In genomic region chr11:86143429-86144030, GRCh38 we compare ENCODE assay signal across 12 cellular contexts.
DNase-seq lines count a peak whose midpoint lies in the region; ATAC-seq and TF ChIP-seq lines count a peak whose summit lies in the region.
"Had no signal": no experiment of that assay in that cellular context is flagged by ENCODE, and none has a peak within 500 bp of the region (broad histone marks: within the 10 kb centered on the region; RNA-seq: fewer than 3 reads in every experiment).

No MANE protein-coding gene starts in this region.

- POLR2A ChIA-PET in activated CD8-positive, alpha-beta T cell treated with anti-CD3 and anti-CD28 coated beads for 36 hours (lab: Charles Lee): no interaction called here

- intact Hi-C loops in activated CD8-positive, alpha-beta T cell treated with anti-CD3 and anti-CD28 coated beads for 36 hours (cut with micrococcal nuclease): no loop called here
- intact Hi-C loops in spleen (cut with DNase I; ENCODE audit: low total_unique reads): no loop called here
- intact Hi-C loops in Calu3 (cut with micrococcal nuclease; ENCODE audit: unreplicated experiment): no loop called here

- H3K36me3 Mint-ChIP-seq in activated T-cell treated with anti-CD3 and anti-CD28 coated beads, Interleukin-2, amount 50 U/mL, for 72 hours (ENCODE audit: insufficient read depth in 2 of 2): no peaks in the 10 kb centered on the region
- H3K36me3 Mint-ChIP-seq in activated CD8-positive, alpha-beta T cell treated with anti-CD3 and anti-CD28 coated beads for 36 hours (ENCODE audit: low read depth): no peaks in the 10 kb centered on the region
- H3K36me3 Mint-ChIP-seq in Calu3 (ENCODE audit: insufficient read depth, unreplicated experiment): no peaks in the 10 kb centered on the region

- peak overlapping the region in 1 of 2 donors; percentile 36 for H3K4me3 Mint-ChIP-seq in activated T-cell treated with anti-CD3 and anti-CD28 coated beads, Interleukin-2, amount 50 U/mL, for 72 hours
- no peak overlapping the region for H3K4me3 Mint-ChIP-seq in activated CD8-positive, alpha-beta T cell treated with anti-CD3 and anti-CD28 coated beads for 36 hours
- no peak overlapping the region for H3K4me3 Mint-ChIP-seq in Calu3 (ENCODE audit: low read depth, unreplicated experiment)

- H3K36me3 ChIP-seq in spleen: no peaks in the 10 kb centered on the region
- H3K36me3 ChIP-seq: gastrocnemius medialis had no signal

- no peak overlapping the region for H3K27ac Mint-ChIP-seq in activated T-cell treated with anti-CD3 and anti-CD28 coated beads, Interleukin-2, amount 50 U/mL, for 72 hours
- H3K27ac Mint-ChIP-seq in activated CD8-positive, alpha-beta T cell treated with anti-CD3 and anti-CD28 coated beads for 36 hours: peak overlapping the region; percentile 10
- no peak overlapping the region for H3K27ac Mint-ChIP-seq in Calu3 (ENCODE audit: unreplicated experiment)

- peak overlapping the region in 7 of 8 donors; percentile 58 to 92 (median 84) for H3K27ac ChIP-seq in spleen
- H3K27ac ChIP-seq: gastrocnemius medialis had no signal

- TF ChIP-seq CTCF in activated CD8-positive, alpha-beta T cell treated with anti-CD3 and anti-CD28 coated beads for 36 hours (IDR thresholded peaks at IDR 0.05): no peak
- TF ChIP-seq CTCF in spleen (IDR thresholded peaks at IDR 0.05 in 8 of 11, conservative IDR thresholded peaks at IDR 0.05 in 3 of 11) (no peak), Calu3 (IDR thresholded peaks at IDR 0.05; ENCODE audit: unreplicated experiment) (no peak)

- CTCF ChIA-PET in activated CD8-positive, alpha-beta T cell treated with anti-CD3 and anti-CD28 coated beads for 36 hours (lab: Charles Lee): no interaction called here
- CTCF ChIA-PET in Calu3 (lab: Charles Lee): no interaction called here

- peak; percentile 32 to 64 for ATAC-seq in activated T-cell treated with anti-CD3 and anti-CD28 coated beads, Interleukin-2, amount 50 U/mL, for 72 hours (replicated peaks in 1 of 2)
- ATAC-seq in HG03432 (IDR thresholded peaks at IDR 0.05; ENCODE audit: unreplicated experiment): peak; percentile 37
- ATAC-seq in activated CD8-positive, alpha-beta T cell treated with anti-CD3 and anti-CD28 coated beads for 36 hours: peak; percentile 50
- ATAC-seq in HG03095 (IDR thresholded peaks at IDR 0.05; ENCODE audit: unreplicated experiment): no peak
- ATAC-seq in HG03196 (IDR thresholded peaks at IDR 0.05; ENCODE audit: unreplicated experiment): no peak
- ATAC-seq: gastrocnemius medialis had no signal

- H3K27me3 Mint-ChIP-seq in activated T-cell treated with anti-CD3 and anti-CD28 coated beads, Interleukin-2, amount 50 U/mL, for 72 hours (ENCODE audit: low read depth): peaks cover 6% of the 10 kb centered on the region
- H3K27me3 Mint-ChIP-seq in activated CD8-positive, alpha-beta T cell treated with anti-CD3 and anti-CD28 coated beads for 36 hours: no peaks in the 10 kb centered on the region
- no peaks in the 10 kb centered on the region for H3K27me3 Mint-ChIP-seq in Calu3 (ENCODE audit: unreplicated experiment)

- peaks cover 0 to 3% of the 10 kb centered on the region in 2 donors for H3K9me3 Mint-ChIP-seq in activated T-cell treated with anti-CD3 and anti-CD28 coated beads, Interleukin-2, amount 50 U/mL, for 72 hours
- no peaks in the 10 kb centered on the region for H3K9me3 Mint-ChIP-seq in activated CD8-positive, alpha-beta T cell treated with anti-CD3 and anti-CD28 coated beads for 36 hours
- H3K9me3 Mint-ChIP-seq in Calu3 (ENCODE audit: low read depth, unreplicated experiment): no peaks in the 10 kb centered on the region

- WGBS in spleen, 5 donors: 53 to 68% (median 58%) methylated on average over 4 of the region's 4 CpGs

- H3K4me1 Mint-ChIP-seq in activated T-cell treated with anti-CD3 and anti-CD28 coated beads, Interleukin-2, amount 50 U/mL, for 72 hours (ENCODE audit: low read depth): peaks cover 63% of the 10 kb centered on the region
- H3K4me1 Mint-ChIP-seq in activated CD8-positive, alpha-beta T cell treated with anti-CD3 and anti-CD28 coated beads for 36 hours (ENCODE audit: low read depth): peaks cover 33% of the 10 kb centered on the region
- peaks cover 28% of the 10 kb centered on the region for H3K4me1 Mint-ChIP-seq in Calu3 (ENCODE audit: low read depth, unreplicated experiment)

- H3K4me3 ChIP-seq in spleen: peak overlapping the region in 1 of 8 donors; percentile 53
- H3K4me3 ChIP-seq: gastrocnemius medialis, skin epidermis had no signal

- H3K9me3 ChIP-seq in spleen: no peaks in the 10 kb centered on the region
- H3K9me3 ChIP-seq: gastrocnemius medialis had no signal

- no peaks in the 10 kb centered on the region for H3K27me3 ChIP-seq in spleen (replicated peaks in 1 of 7)
- H3K27me3 ChIP-seq: gastrocnemius medialis had no signal

- DNase-seq in activated T-cell treated with anti-CD3 and anti-CD28 coated beads, Interleukin-2, amount 50 U/mL, for 72 hours: peak; percentile 10 to 31
- DNase-seq in activated T-cell treated with anti-CD3 and anti-CD28 coated beads for 4 hours (no peak), spleen (no peak), Calu3 (no peak)
- DNase-seq in activated CD8-positive, alpha-beta T cell treated with anti-CD3 and anti-CD28 coated beads for 36 hours: peak; percentile 23
- DNase-seq: activated effector memory CD4-positive, alpha-beta T cell treated with anti-CD3 and anti-CD28 coated beads, Interleukin-2, amount 50 U/mL, for 16 hours; gastrocnemius medialis; NCI-H510A had no signal

- no TSS peak for BruUV-seq in Calu3 (replicated peaks; lab: Mats Ljungman, UMichigan)

- TF ChIP-seq POLR2A in spleen (IDR thresholded peaks at IDR 0.05): no peak

- peaks cover 9 to 70% (median 37%) of the 10 kb centered on the region in 6 donors for H3K4me1 ChIP-seq in spleen
- H3K4me1 ChIP-seq: gastrocnemius medialis had no signal

Comparison
In these comparisons a context has a peak if more than half of its experiments do, and no peak if none do; other contexts are left out.
1. DNase-seq: peak in activated T-cell treated with anti-CD3 and anti-CD28 coated beads, Interleukin-2, amount 50 U/mL, for 72 hours (2 of 2) and activated CD8-positive, alpha-beta T cell treated with anti-CD3 and anti-CD28 coated beads for 36 hours (single experiment); none in activated T-cell treated with anti-CD3 and anti-CD28 coated beads for 4 hours (single experiment), spleen (single experiment) and Calu3 (single experiment).
2. ATAC-seq: peak in activated T-cell treated with anti-CD3 and anti-CD28 coated beads, Interleukin-2, amount 50 U/mL, for 72 hours (2 of 2), HG03432 (single experiment) and activated CD8-positive, alpha-beta T cell treated with anti-CD3 and anti-CD28 coated beads for 36 hours (single experiment); none in HG03095 (single experiment) and HG03196 (single experiment).